ENCODE assay signal across 2 cellular contexts in genomic region chr7:47762207-47762606, GRCh38.
TF ChIP-seq lines count a peak whose summit lies in the region.

No MANE protein-coding gene starts in this region.

TF ChIP-seq in IMR-90, 13 proteins besides CTCF, POLR2A, EP300 and RAD21:
- TF ChIP-seq MXI1 (IDR thresholded peaks at IDR 0.05; ENCODE audit: borderline replicate concordance, low read depth, low read length) (no peak), ELK1 (IDR thresholded peaks at IDR 0.05; ENCODE audit: borderline replicate concordance, low read depth, low read length) (no peak), FOS (IDR thresholded peaks at IDR 0.05; ENCODE audit: low read depth, low read length) (no peak)
TF ChIP-seq in IMR-90: peak in this region for 0.

TF ChIP-seq in SK-N-SH, 30 proteins besides CTCF, POLR2A, EP300 and RAD21 (continued from another document):
- TF ChIP-seq RXRA (IDR thresholded peaks at IDR 0.05; ENCODE audit: borderline replicate concordance, low read depth) (no peak), RCOR1 (IDR thresholded peaks at IDR 0.05; ENCODE audit: low read length) (no peak), SIN3A (IDR thresholded peaks at IDR 0.05; ENCODE audit: borderline replicate concordance, low read depth, low read length) (no peak), POLR2AphosphoS5 (IDR thresholded peaks at IDR 0.05; ENCODE audit: low read depth, low read length) (no peak), GATA2 (CRISPR knock-in tag; IDR thresholded peaks at IDR 0.05) (no peak), NRF1 (IDR thresholded peaks at IDR 0.05; ENCODE audit: low read depth, low read length) (no peak), GABPA (IDR thresholded peaks at IDR 0.05; ENCODE audit: low read depth) (no peak)
